14 cellular contexts compared by ENCODE assay signal in genomic region chr2:42957109-42958035, GRCh38.
DNase-seq lines count a peak whose midpoint lies in the region; ATAC-seq, FAIRE-seq and TF ChIP-seq lines count a peak whose summit lies in the region.
"Had no signal": no experiment of that assay in that cellular context is flagged by ENCODE, and none has a peak within 500 bp of the region (broad histone marks: within the 10 kb centered on the region; RNA-seq: fewer than 3 reads in every experiment).

No MANE protein-coding gene starts in this region.

- H3K36me3 ChIP-seq in Caco-2 (ENCODE audit: control insufficient read depth, insufficient read depth, low read length) (no peaks in the 10 kb centered on the region), astrocyte (ENCODE audit: insufficient read depth, low read length) (no peaks in the 10 kb centered on the region), HepG2 (replicated peaks in 1 of 2; ENCODE audit: control insufficient read depth in 1 of 2, insufficient read depth in 2 of 2, low read length in 2 of 2) (no peaks in the 10 kb centered on the region)

- H3K4me3 ChIP-seq in Caco-2 (ENCODE audit: low read depth, low read length) (no peak overlapping the region), astrocyte (ENCODE audit: insufficient read depth, low read depth, low read length) (no peak overlapping the region), HepG2 (replicated peaks in 1 of 3; ENCODE audit: insufficient read depth in 1 of 3, low read depth in 2 of 3, low read length in 3 of 3) (no peak overlapping the region)
- H3K4me3 ChIP-seq: body of pancreas, SK-N-MC had no signal

- BruUV-seq in Caco-2 (replicated peaks; lab: Mats Ljungman, UMichigan) (no TSS peak), HepG2 (replicated peaks; lab: Mats Ljungman, UMichigan) (no TSS peak)

- H3K4me1 ChIP-seq in Caco-2 (peaks cover 51% of the 10 kb centered on the region), astrocyte (ENCODE audit: insufficient read depth, low read length) (peaks cover 21% of the 10 kb centered on the region), HepG2 (ENCODE audit: insufficient read depth, low read length) (peaks cover 92% of the 10 kb centered on the region)

- WGBS in HepG2 (ENCODE audit: low lambda C conversion rate), result 65% methylated on average over 11 of the region's 11 CpGs

- no peaks in the 10 kb centered on the region for H3K9me3 Mint-ChIP-seq in Caco-2 (ENCODE audit: unreplicated experiment)
- no peaks in the 10 kb centered on the region for H3K9me3 Mint-ChIP-seq in astrocyte (ENCODE audit: unreplicated experiment)

- peak overlapping the region; percentile 8 for H3K27ac Mint-ChIP-seq in Caco-2 (ENCODE audit: unreplicated experiment)
- H3K27ac Mint-ChIP-seq in astrocyte (ENCODE audit: unreplicated experiment), result no peak overlapping the region
- H3K27ac Mint-ChIP-seq: B cell; stimulated activated naive B cell treated with anti-CD40 and anti-IgM and Interleukin-4, amounts not matched to agents 10 μg/mL and 1 μg/mL and 100 μg/mL, for 72 hours had no signal

- H3K36me3 Mint-ChIP-seq in Caco-2 (ENCODE audit: insufficient read depth, unreplicated experiment), result peaks cover 4% of the 10 kb centered on the region
- H3K36me3 Mint-ChIP-seq in astrocyte (ENCODE audit: low read depth, unreplicated experiment), result peaks cover 5% of the 10 kb centered on the region

- H3K27me3 ChIP-seq in Caco-2 (replicated peaks; ENCODE audit: control insufficient read depth, insufficient read depth, low read length) (no peaks in the 10 kb centered on the region), astrocyte (ENCODE audit: insufficient read depth, low read length) (no peaks in the 10 kb centered on the region), HepG2 (ENCODE audit: control insufficient read depth in 1 of 2, insufficient read depth in 2 of 2, low read length in 2 of 2) (no peaks in the 10 kb centered on the region)
- H3K27me3 ChIP-seq: body of pancreas had no signal

- peak; percentile 50 to 71 for DNase-seq in Caco-2
- DNase-seq in HS-5 (ENCODE audit: low read depth), result peak; percentile 77
- DNase-seq in astrocyte (ENCODE audit: low read depth), result peak; percentile 48
- DNase-seq in HepG2 (ENCODE audit: low spot score), result peak; percentile 73
- no peak for DNase-seq in NCI-H69 (lab: John Stamatoyannopoulos, UW)
- no peak for DNase-seq in GM12892 (ENCODE audit: insufficient read length)
- DNase-seq in stimulated activated CD4-positive, alpha-beta T cell treated with anti-CD3 and anti-CD28 coated beads, Interleukin-4, amount 100 ng/mL, for 24 hours, result no peak
- DNase-seq: body of pancreas; NCI-H1436 treated with DMSO at 0.1 percent for 48 hours; stimulated activated naive B cell treated with anti-CD40 and anti-IgM and Interleukin-4, amounts not matched to agents 10 μg/mL and 1 μg/mL and 100 μg/mL, for 72 hours had no signal

- ATAC-seq in HepG2 (peak; percentile 6; the same call in 1 of the 3 replicates), HG02852 (IDR thresholded peaks at IDR 0.05; ENCODE audit: unreplicated experiment) (no peak)
- ATAC-seq: body of pancreas had no signal

- H3K9me3 ChIP-seq in Caco-2 (no peaks in the 10 kb centered on the region), astrocyte (ENCODE audit: insufficient read depth, low read depth, low read length) (no peaks in the 10 kb centered on the region), HepG2 (ENCODE audit: low read length) (no peaks in the 10 kb centered on the region)
- H3K9me3 ChIP-seq: body of pancreas had no signal

- H3K9ac ChIP-seq in astrocyte (ENCODE audit: low read length) (no peak overlapping the region), HepG2 (ENCODE audit: insufficient read depth, low read depth, low read length) (no peak overlapping the region)

- peak; percentile 37 for FAIRE-seq in astrocyte (lab: Jason Lieb, UNC)
- peak; percentile 74 for FAIRE-seq in HepG2 (lab: Jason Lieb, UNC)
- FAIRE-seq in GM12892 (lab: Jason Lieb, UNC), result no peak

- POLR2A ChIA-PET in Caco-2 (lab: Charles Lee) (interaction anchor here (1.2 kb wide), 1 partner anchor 17 kb away, joined by 3 read pairs; no protein-coding TSS in a partner anchor), HepG2 (lab: Yijun Ruan, JAX) (interaction anchor here (0.6 to 9.3 kb wide), 4 partner anchors 11 to 269 kb away, joined by 3 to 98 read pairs (median 4); partner anchors contain the start of gene ZFP36L2)

- CTCF ChIA-PET in Caco-2 (lab: Charles Lee), result interaction anchor here (1.0 kb wide), 1 partner anchor 21 kb away, joined by 3 read pairs; no protein-coding TSS in a partner anchor
- CTCF ChIA-PET in HepG2 (lab: Yijun Ruan, JAX; ENCODE audit: low intra/inter-chr PET ratio, low total read pairs), result no interaction called here

- no peak overlapping the region for H3K27ac ChIP-seq in astrocyte (ENCODE audit: low read depth, low read length)
- peak overlapping the region; percentile 6 for H3K27ac ChIP-seq in HepG2 (ENCODE audit: extremely low read length, insufficient read depth, low read length)
- H3K27ac ChIP-seq: SK-N-MC had no signal

- no peak for TF ChIP-seq RAD21 in HepG2 (CRISPR knock-in tag; IDR thresholded peaks at IDR 0.05)

- H3K79me2 ChIP-seq in astrocyte (ENCODE audit: insufficient read depth, low read length) (no peaks in the 10 kb centered on the region), HepG2 (ENCODE audit: insufficient read depth, low read length) (no peaks in the 10 kb centered on the region)

- H2AFZ ChIP-seq in astrocyte (ENCODE audit: low read depth, low read length), result no peak overlapping the region
- no peak overlapping the region for H2AFZ ChIP-seq in HepG2 (ENCODE audit: low read length)

- in situ Hi-C loops in HepG2 (cut with HindIII; ENCODE audit: extremely low pct_ligation_motif_present, low pct_unique_long_range_greater_than_20kb), result no loop called here

- H3K4me2 ChIP-seq in astrocyte (ENCODE audit: low read length) (no peak overlapping the region), HepG2 (ENCODE audit: low read depth, low read length) (no peak overlapping the region)

- H3K4me1 Mint-ChIP-seq in Caco-2 (ENCODE audit: low read depth, unreplicated experiment) (peaks cover 18% of the 10 kb centered on the region), astrocyte (ENCODE audit: low read depth, unreplicated experiment) (peaks cover 26% of the 10 kb centered on the region)

- no peaks in the 10 kb centered on the region for H3K27me3 Mint-ChIP-seq in Caco-2 (ENCODE audit: insufficient read depth, unreplicated experiment)
- H3K27me3 Mint-ChIP-seq in astrocyte (ENCODE audit: low read depth, unreplicated experiment), result peaks cover 25% of the 10 kb centered on the region

- H3K4me3 Mint-ChIP-seq in Caco-2 (ENCODE audit: unreplicated experiment) (no peak overlapping the region), astrocyte (ENCODE audit: unreplicated experiment) (no peak overlapping the region)
- H3K4me3 Mint-ChIP-seq: B cell; memory B cell; stimulated activated naive B cell treated with anti-CD40 and anti-IgM and Interleukin-4, amounts not matched to agents 10 μg/mL and 1 μg/mL and 100 μg/mL, for 72 hours had no signal

- H4K20me1 ChIP-seq in astrocyte (ENCODE audit: insufficient read depth, low read length), result no peaks in the 10 kb centered on the region
- H4K20me1 ChIP-seq in HepG2 (ENCODE audit: insufficient read depth, low read length), result no peaks in the 10 kb centered on the region

- intact Hi-C loops in Caco-2 (cut with micrococcal nuclease; ENCODE audit: unreplicated experiment), result loop anchor here (1.0 kb wide), 2 partner anchors 17 to 42 kb away; no protein-coding TSS in a partner anchor
- intact Hi-C loops in HepG2 (cut with micrococcal nuclease; ENCODE audit: unreplicated experiment), result loop anchor here (2.0 kb wide), 1 partner anchor 15 kb away; no protein-coding TSS in a partner anchor

- TF ChIP-seq POLR2A in HepG2 (IDR thresholded peaks at IDR 0.05; ENCODE audit: insufficient read depth in 1 of 2, low read depth in 2 of 2, low read length in 2 of 2), result no peak
- no peak for TF ChIP-seq POLR2A in GM12892 (IDR thresholded peaks at IDR 0.05; ENCODE audit: low read depth, low read length)

- TF ChIP-seq CTCF in Caco-2 (IDR thresholded peaks at IDR 0.05; ENCODE audit: insufficient read depth in 1 of 2, low read depth in 1 of 2, low read length in 1 of 2, severe bottlenecking in 1 of 2, unreplicated experiment in 1 of 2) (no peak), astrocyte (IDR thresholded peaks at IDR 0.05; ENCODE audit: insufficient read depth, low read depth, low read length) (no peak), HepG2 (CRISPR knock-in tag; IDR thresholded peaks at IDR 0.05) (no peak)

- TF ChIP-seq EP300 in HepG2 (IDR thresholded peaks at IDR 0.05; ENCODE audit: low read depth in 2 of 2, low read length in 2 of 2), result peak in 1 of 2 experiments; percentile 59; a peak in 1 of 4 replicates
- TF ChIP-seq EP300 in HepG2 (CRISPR knock-in tag; IDR thresholded peaks at IDR 0.05; ENCODE audit: borderline replicate concordance), result no peak

TF ChIP-seq in HepG2, 621 proteins besides CTCF, POLR2A, EP300 and RAD21 (continues in another document):
- no peak for TF ChIP-seq ZNF431 (CRISPR knock-in tag; IDR thresholded peaks at IDR 0.05; ENCODE audit: borderline replicate concordance, low read depth)
- no peak for TF ChIP-seq CERS6 (CRISPR knock-in tag; IDR thresholded peaks at IDR 0.05)
- no peak for TF ChIP-seq ADNP (CRISPR knock-in tag; IDR thresholded peaks at IDR 0.05)
- TF ChIP-seq SATB2 (CRISPR knock-in tag; IDR thresholded peaks at IDR 0.05), result no peak
- TF ChIP-seq CENPT (CRISPR knock-in tag; IDR thresholded peaks at IDR 0.05; ENCODE audit: low read depth), result no peak
- no peak for TF ChIP-seq ATAD3A (CRISPR knock-in tag; IDR thresholded peaks at IDR 0.05)
- TF ChIP-seq TAF1 (CRISPR knock-in tag; IDR thresholded peaks at IDR 0.05), result no peak
- no peak for TF ChIP-seq ZBTB7A (CRISPR knock-in tag; IDR thresholded peaks at IDR 0.05)
- no peak for TF ChIP-seq ZNF33A (CRISPR knock-in tag; IDR thresholded peaks at IDR 0.05; ENCODE audit: borderline replicate concordance)
- no peak for TF ChIP-seq TRIM22 (IDR thresholded peaks at IDR 0.05)

Comparison
In these comparisons a context has a peak if more than half of its experiments do, and no peak if none do; other contexts are left out.
1. DNase-seq: peak in Caco-2 (2 of 2), HS-5 (single experiment), astrocyte (single experiment) and HepG2 (single experiment); none in NCI-H69 (single experiment), GM12892 (single experiment) and stimulated activated CD4-positive, alpha-beta T cell treated with anti-CD3 and anti-CD28 coated beads, Interleukin-4, amount 100 ng/mL, for 24 hours (single experiment).